In the genomic region with DNA sequence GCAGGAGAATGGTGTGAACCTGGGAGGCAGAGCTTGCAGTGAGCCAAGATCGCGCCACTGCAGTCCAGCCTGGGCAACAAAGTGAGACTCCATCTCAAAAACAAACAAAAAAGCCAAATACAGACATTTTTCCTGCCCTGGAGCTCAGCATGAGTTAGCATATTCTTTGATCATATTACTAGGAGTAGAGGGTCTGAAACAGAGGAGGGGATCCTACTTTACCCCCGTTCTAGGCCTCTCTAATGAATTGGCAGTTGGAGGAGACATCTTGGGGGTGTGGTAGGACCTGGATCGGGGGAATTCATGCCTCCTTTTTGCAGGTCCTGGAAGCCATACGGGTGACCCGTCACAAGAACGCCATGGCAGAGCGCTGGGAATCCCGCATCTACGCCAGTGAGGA, we compare ENCODE assay signal across 4 cellular contexts.
TF ChIP-seq lines count a peak whose summit lies in the region.

No MANE protein-coding gene starts in this region.

TF ChIP-seq in SK-N-SH treated with all-trans-retinoic acid at 6 μM for 48 hours, 23 proteins besides CTCF, POLR2A, EP300 and RAD21:
- no peak for TF ChIP-seq TOX (CRISPR knock-in tag; IDR thresholded peaks at IDR 0.05; ENCODE audit: borderline replicate concordance)
- peak; percentile 98 for TF ChIP-seq ZNF70 (CRISPR knock-in tag; IDR thresholded peaks at IDR 0.05)

TF ChIP-seq in SK-N-SH, 30 proteins besides CTCF, POLR2A, EP300 and RAD21 (continues in another document):
- TF ChIP-seq FOSL2 (IDR thresholded peaks at IDR 0.05; ENCODE audit: borderline replicate concordance, low read depth), result no peak
- TF ChIP-seq, protein P1, sequence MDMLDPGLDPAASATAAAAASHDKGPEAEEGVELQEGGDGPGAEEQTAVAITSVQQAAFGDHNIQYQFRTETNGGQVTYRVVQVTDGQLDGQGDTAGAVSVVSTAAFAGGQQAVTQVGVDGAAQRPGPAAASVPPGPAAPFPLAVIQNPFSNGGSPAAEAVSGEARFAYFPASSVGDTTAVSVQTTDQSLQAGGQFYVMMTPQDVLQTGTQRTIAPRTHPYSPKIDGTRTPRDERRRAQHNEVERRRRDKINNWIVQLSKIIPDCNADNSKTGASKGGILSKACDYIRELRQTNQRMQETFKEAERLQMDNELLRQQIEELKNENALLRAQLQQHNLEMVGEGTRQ (IDR thresholded peaks at IDR 0.05; ENCODE audit: borderline replicate concordance, low read depth, low read length), result no peak
- no peak for TF ChIP-seq SMC3 (IDR thresholded peaks at IDR 0.05; ENCODE audit: low read depth, low read length)
- TF ChIP-seq MXI1 (IDR thresholded peaks at IDR 0.05; ENCODE audit: low read depth, low read length), result no peak
- TF ChIP-seq, protein P2, sequence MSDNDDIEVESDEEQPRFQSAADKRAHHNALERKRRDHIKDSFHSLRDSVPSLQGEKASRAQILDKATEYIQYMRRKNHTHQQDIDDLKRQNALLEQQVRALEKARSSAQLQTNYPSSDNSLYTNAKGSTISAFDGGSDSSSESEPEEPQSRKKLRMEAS (IDR thresholded peaks at IDR 0.05; ENCODE audit: low read depth), result no peak
- TF ChIP-seq, protein P3, sequence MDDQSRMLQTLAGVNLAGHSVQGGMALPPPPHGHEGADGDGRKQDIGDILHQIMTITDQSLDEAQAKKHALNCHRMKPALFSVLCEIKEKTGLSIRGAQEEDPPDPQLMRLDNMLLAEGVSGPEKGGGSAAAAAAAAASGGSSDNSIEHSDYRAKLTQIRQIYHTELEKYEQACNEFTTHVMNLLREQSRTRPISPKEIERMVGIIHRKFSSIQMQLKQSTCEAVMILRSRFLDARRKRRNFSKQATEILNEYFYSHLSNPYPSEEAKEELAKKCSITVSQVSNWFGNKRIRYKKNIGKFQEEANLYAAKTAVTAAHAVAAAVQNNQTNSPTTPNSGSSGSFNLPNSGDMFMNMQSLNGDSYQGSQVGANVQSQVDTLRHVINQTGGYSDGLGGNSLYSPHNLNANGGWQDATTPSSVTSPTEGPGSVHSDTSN (IDR thresholded peaks at IDR 0.05), result no peak
- TF ChIP-seq FOXM1 (IDR thresholded peaks at IDR 0.05; ENCODE audit: low read depth), result no peak
- no peak for TF ChIP-seq JUND (IDR thresholded peaks at IDR 0.05)
- TF ChIP-seq, protein P4, sequence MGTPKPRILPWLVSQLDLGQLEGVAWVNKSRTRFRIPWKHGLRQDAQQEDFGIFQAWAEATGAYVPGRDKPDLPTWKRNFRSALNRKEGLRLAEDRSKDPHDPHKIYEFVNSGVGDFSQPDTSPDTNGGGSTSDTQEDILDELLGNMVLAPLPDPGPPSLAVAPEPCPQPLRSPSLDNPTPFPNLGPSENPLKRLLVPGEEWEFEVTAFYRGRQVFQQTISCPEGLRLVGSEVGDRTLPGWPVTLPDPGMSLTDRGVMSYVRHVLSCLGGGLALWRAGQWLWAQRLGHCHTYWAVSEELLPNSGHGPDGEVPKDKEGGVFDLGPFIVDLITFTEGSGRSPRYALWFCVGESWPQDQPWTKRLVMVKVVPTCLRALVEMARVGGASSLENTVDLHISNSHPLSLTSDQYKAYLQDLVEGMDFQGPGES (IDR thresholded peaks at IDR 0.05; ENCODE audit: low read depth, low read length), result no peak
- TF ChIP-seq FOXJ3 (CRISPR knock-in tag; IDR thresholded peaks at IDR 0.05), result no peak
- TF ChIP-seq, protein P5, sequence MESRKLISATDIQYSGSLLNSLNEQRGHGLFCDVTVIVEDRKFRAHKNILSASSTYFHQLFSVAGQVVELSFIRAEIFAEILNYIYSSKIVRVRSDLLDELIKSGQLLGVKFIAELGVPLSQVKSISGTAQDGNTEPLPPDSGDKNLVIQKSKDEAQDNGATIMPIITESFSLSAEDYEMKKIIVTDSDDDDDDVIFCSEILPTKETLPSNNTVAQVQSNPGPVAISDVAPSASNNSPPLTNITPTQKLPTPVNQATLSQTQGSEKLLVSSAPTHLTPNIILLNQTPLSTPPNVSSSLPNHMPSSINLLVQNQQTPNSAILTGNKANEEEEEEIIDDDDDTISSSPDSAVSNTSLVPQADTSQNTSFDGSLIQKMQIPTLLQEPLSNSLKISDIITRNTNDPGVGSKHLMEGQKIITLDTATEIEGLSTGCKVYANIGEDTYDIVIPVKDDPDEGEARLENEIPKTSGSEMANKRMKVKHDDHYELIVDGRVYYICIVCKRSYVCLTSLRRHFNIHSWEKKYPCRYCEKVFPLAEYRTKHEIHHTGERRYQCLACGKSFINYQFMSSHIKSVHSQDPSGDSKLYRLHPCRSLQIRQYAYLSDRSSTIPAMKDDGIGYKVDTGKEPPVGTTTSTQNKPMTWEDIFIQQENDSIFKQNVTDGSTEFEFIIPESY (IDR thresholded peaks at IDR 0.05; ENCODE audit: borderline replicate concordance, low read depth), result no peak
- no peak for TF ChIP-seq TAF1 (IDR thresholded peaks at IDR 0.05; ENCODE audit: borderline replicate concordance, low read depth, low read length)

TF ChIP-seq in A549, 52 proteins besides CTCF, POLR2A, EP300 and RAD21:
- TF ChIP-seq HEYL (CRISPR knock-in tag; IDR thresholded peaks at IDR 0.05), result no peak
- TF ChIP-seq MYC (IDR thresholded peaks at IDR 0.05; ENCODE audit: borderline replicate concordance, low read length), result no peak
- peak; percentile 72; the same call in 1 of the 2 replicates for TF ChIP-seq KDM1A (IDR thresholded peaks at IDR 0.05; ENCODE audit: low read depth)
TF ChIP-seq in A549: peak in this region for 1.

TF ChIP-seq in K562, 482 proteins besides CTCF, POLR2A, EP300 and RAD21:
- peak; percentile 26; the same call in 1 of the 2 replicates for TF ChIP-seq C11orf30 (IDR thresholded peaks at IDR 0.05; ENCODE audit: low read depth)
- TF ChIP-seq, protein P6, sequence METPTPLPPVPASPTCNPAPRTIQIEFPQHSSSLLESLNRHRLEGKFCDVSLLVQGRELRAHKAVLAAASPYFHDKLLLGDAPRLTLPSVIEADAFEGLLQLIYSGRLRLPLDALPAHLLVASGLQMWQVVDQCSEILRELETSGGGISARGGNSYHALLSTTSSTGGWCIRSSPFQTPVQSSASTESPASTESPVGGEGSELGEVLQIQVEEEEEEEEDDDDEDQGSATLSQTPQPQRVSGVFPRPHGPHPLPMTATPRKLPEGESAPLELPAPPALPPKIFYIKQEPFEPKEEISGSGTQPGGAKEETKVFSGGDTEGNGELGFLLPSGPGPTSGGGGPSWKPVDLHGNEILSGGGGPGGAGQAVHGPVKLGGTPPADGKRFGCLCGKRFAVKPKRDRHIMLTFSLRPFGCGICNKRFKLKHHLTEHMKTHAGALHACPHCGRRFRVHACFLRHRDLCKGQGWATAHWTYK (CRISPR knock-in tag; IDR thresholded peaks at IDR 0.05), result no peak
- TF ChIP-seq PHF20 (IDR thresholded peaks at IDR 0.05; ENCODE audit: partially characterized antibody), result no peak
- no peak for TF ChIP-seq EWSR1 (IDR thresholded peaks at IDR 0.05; ENCODE audit: borderline replicate concordance, low read depth, partially characterized antibody)
- no peak for TF ChIP-seq ZFP30 (CRISPR knock-in tag; IDR thresholded peaks at IDR 0.05; ENCODE audit: borderline replicate concordance)
- TF ChIP-seq MYC (IDR thresholded peaks at IDR 0.05; ENCODE audit: low read depth, low read length), result no peak
- no peak for TF ChIP-seq MYC (CRISPR knock-in tag; IDR thresholded peaks at IDR 0.05; ENCODE audit: borderline replicate concordance, low read depth)
- peak; percentile 50 to 61; a peak in 3 of 4 replicates for TF ChIP-seq KDM1A (IDR thresholded peaks at IDR 0.05)
- no peak for TF ChIP-seq NUFIP1 (IDR thresholded peaks at IDR 0.05; ENCODE audit: partially characterized antibody)
- peak; percentile 72 for TF ChIP-seq RBM25 (IDR thresholded peaks at IDR 0.05; ENCODE audit: low read depth, low read length, severe bottlenecking)
- peak; percentile 86 for TF ChIP-seq BCOR (IDR thresholded peaks at IDR 0.05)
